In genomic region chr14:96145116-96145864, GRCh38 we compare ENCODE assay signal across 11 cellular contexts. TPM values are rescaled to one million over a fixed set of nuclear protein-coding genes. Genes with fewer than 3 reads are reported as not detected.
A peak's percentile ranks its signal among the peaks of the same experiment; 100 is the strongest.
DNase-seq lines count a peak whose midpoint lies in the region; ATAC-seq, FAIRE-seq and TF ChIP-seq lines count a peak whose summit lies in the region.
"Had no signal": no experiment of that assay in that cellular context is flagged by ENCODE, and none has a peak within 500 bp of the region (broad histone marks: within the 10 kb centered on the region; RNA-seq: fewer than 3 reads in every experiment).

No MANE protein-coding gene starts in this region.

- peaks cover 13% of the 10 kb centered on the region for H3K36me3 Mint-ChIP-seq in mesothelial cell of epicardium

- CTCF ChIA-PET in GM10248 (lab: Yijun Ruan, JAX): interaction anchor here (0.8 to 2.2 kb wide), 2 partner anchors 8 to 12 kb away, joined by 3 to 6 read pairs; no protein-coding TSS in a partner anchor

- no peak for TF ChIP-seq CTCF in choroid plexus epithelial cell (conservative IDR thresholded peaks at IDR 0.05; ENCODE audit: low read depth, low read length)
- no peak for TF ChIP-seq CTCF in mesothelial cell of epicardium (IDR thresholded peaks at IDR 0.05; ENCODE audit: unreplicated experiment)
- no peak for TF ChIP-seq CTCF in upper lobe of right lung (IDR thresholded peaks at IDR 0.05)
- no peak for TF ChIP-seq CTCF in GM10248 (IDR thresholded peaks at IDR 0.05; ENCODE audit: control extremely low read depth, extremely low read depth, low read depth, missing control alignments)

- POLR2A ChIA-PET in GM10248 (lab: Yijun Ruan, JAX): no interaction called here

- no peak overlapping the region for H3K4me3 Mint-ChIP-seq in mesothelial cell of epicardium
- H3K4me3 Mint-ChIP-seq: activated CD4-positive, alpha-beta T cell treated with anti-CD3 and anti-CD28 coated beads, Interleukin-2, amount 10 ng/mL, durations not matched to agents 24 days and 14 days had no signal

- H3K9me3 Mint-ChIP-seq in mesothelial cell of epicardium: peaks cover 44% of the 10 kb centered on the region
- H3K9me3 Mint-ChIP-seq: activated CD4-positive, alpha-beta T cell treated with anti-CD3 and anti-CD28 coated beads, Interleukin-2, amount 10 ng/mL, durations not matched to agents 24 days and 14 days had no signal

- peak overlapping the region; percentile 92 for H3K27ac Mint-ChIP-seq in mesothelial cell of epicardium
- H3K27ac Mint-ChIP-seq: activated CD4-positive, alpha-beta T cell treated with anti-CD3 and anti-CD28 coated beads, Interleukin-2, amount 10 ng/mL, durations not matched to agents 24 days and 14 days had no signal

- intact Hi-C loops in upper lobe of right lung (cut with DNase I): no loop called here

- no peaks in the 10 kb centered on the region for H3K27me3 Mint-ChIP-seq in mesothelial cell of epicardium (ENCODE audit: low read depth)

- H3K9me3 ChIP-seq in upper lobe of right lung: no peaks in the 10 kb centered on the region

- no peaks in the 10 kb centered on the region for H3K4me1 ChIP-seq in upper lobe of right lung

- ATAC-seq in upper lobe of right lung (no peak), GM21423 (IDR thresholded peaks at IDR 0.05; ENCODE audit: unreplicated experiment) (no peak)

- H3K27ac ChIP-seq in upper lobe of right lung: peak overlapping the region; percentile 30

- H3K27me3 ChIP-seq in upper lobe of right lung: no peaks in the 10 kb centered on the region

- H3K4me3 ChIP-seq in choroid plexus epithelial cell (ENCODE audit: low read depth, low read length) (no peak overlapping the region), upper lobe of right lung (no peak overlapping the region)

- H3K36me3 ChIP-seq in upper lobe of right lung: no peaks in the 10 kb centered on the region

- peak; percentile 38 for FAIRE-seq in HTR-8/SVneo (lab: Jason Lieb, UNC)

- DNase-seq in HTR-8/SVneo (ENCODE audit: insufficient read length, low spot score) (peak; percentile 52), choroid plexus epithelial cell (ENCODE audit: low read depth) (peak; percentile 87), mesothelial cell of epicardium (ENCODE audit: low spot score in 2 of 2, unreplicated experiment in 2 of 2) (peak in 1 of 2 experiments; percentile 17), upper lobe of right lung (no peak), SW 1271 (lab: John Stamatoyannopoulos, UW) (no peak), NCI-H1436 (lab: John Stamatoyannopoulos, UW) (no peak), GM10248 (ENCODE audit: extremely low spot score) (no peak)
- DNase-seq: activated CD4-positive, alpha-beta T cell treated with anti-CD3 and anti-CD28 coated beads, Interleukin-2, amount 10 ng/mL, durations not matched to agents 24 days and 14 days; activated effector memory CD4-positive, alpha-beta T cell treated with anti-CD3 and anti-CD28 coated beads, Interleukin-2, amount 50 U/mL, for 16 hours; NCI-H510A treated with DMSO at 0.1 percent for 48 hours had no signal

- H3K4me1 Mint-ChIP-seq in mesothelial cell of epicardium: peaks cover 16% of the 10 kb centered on the region
- H3K4me1 Mint-ChIP-seq: activated CD4-positive, alpha-beta T cell treated with anti-CD3 and anti-CD28 coated beads, Interleukin-2, amount 10 ng/mL, durations not matched to agents 24 days and 14 days had no signal

RNA-seq across cellular contexts. Expression of gene BDKRB2, which starts 59.3 kb away (rescaled TPM):
- total RNA-seq in mesothelial cell of epicardium (10.1 to 11.5 TPM (median 11.3 TPM) in 3 replicates), upper lobe of right lung (1.5 TPM)
- total RNA-seq: activated CD4-positive, alpha-beta T cell treated with anti-CD3 and anti-CD28 coated beads, Interleukin-2, amount 10 ng/mL, durations not matched to agents 24 days and 14 days had no signal

Comparison
In these comparisons a context has a peak if more than half of its experiments do, and no peak if none do; other contexts are left out.
1. DNase-seq: peak in HTR-8/SVneo (single experiment) and choroid plexus epithelial cell (single experiment); none in upper lobe of right lung (single experiment), SW 1271 (0 of 2), NCI-H1436 (single experiment) and GM10248 (single experiment).